In the genomic region with DNA sequence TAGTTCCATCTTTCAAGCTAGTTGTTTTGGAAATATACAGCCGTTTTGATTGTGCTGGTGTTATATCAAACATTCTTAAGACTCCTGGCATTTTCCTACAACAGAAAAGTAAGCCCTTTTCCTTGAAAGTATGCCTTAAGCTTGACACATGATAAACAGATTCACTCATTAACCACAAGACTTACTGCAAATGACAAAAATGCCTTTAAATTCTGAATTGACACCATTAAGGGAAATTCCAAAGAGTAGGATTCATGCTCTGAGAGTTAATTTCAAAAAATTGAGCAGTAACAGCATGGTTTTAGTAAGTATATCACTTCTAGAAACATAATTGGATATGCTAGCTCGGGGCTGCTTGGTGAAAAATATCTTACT, we compare ENCODE assay signal across 18 cellular contexts. TPM values are rescaled to one million over a fixed set of nuclear protein-coding genes. Genes with fewer than 3 reads are reported as not detected.
A peak's percentile ranks its signal among the peaks of the same experiment; 100 is the strongest.
DNase-seq lines count a peak whose midpoint lies in the region; ATAC-seq and TF ChIP-seq lines count a peak whose summit lies in the region.
"Had no signal": no experiment of that assay in that cellular context is flagged by ENCODE, and none has a peak within 500 bp of the region (broad histone marks: within the 10 kb centered on the region; RNA-seq: fewer than 3 reads in every experiment).

No MANE protein-coding gene starts in this region.

- H3K27me3 ChIP-seq in BJ (ENCODE audit: control insufficient read depth, insufficient read depth, low read length) = no peaks in the 10 kb centered on the region
- H3K27me3 ChIP-seq: BE2C, breast epithelium, neutrophil had no signal

- H3K36me3 Mint-ChIP-seq in T-helper 17 cell (ENCODE audit: low read depth) = no peaks in the 10 kb centered on the region
- H3K36me3 Mint-ChIP-seq: IgD-negative memory B cell, immature natural killer cell had no signal

- no peak for ATAC-seq in T-helper 17 cell
- ATAC-seq: left ventricle myocardium superior had no signal

- no peak overlapping the region for H3K4me3 Mint-ChIP-seq in T-helper 17 cell
- H3K4me3 Mint-ChIP-seq: IgD-negative memory B cell; immature natural killer cell; T-helper 1 cell treated with Interleukin-12 subunit alpha and Interleukin-12 subunit beta and Interleukin-4 antibody, amounts not matched to agents 30 μg/mL and 1 μg/mL, for 36 hours had no signal

- H3K36me3 ChIP-seq in BJ (ENCODE audit: control insufficient read depth, insufficient read depth, low read length) = no peaks in the 10 kb centered on the region; the same call in 1 of the 2 replicates
- H3K36me3 ChIP-seq: breast epithelium had no signal

- DNase-seq in BJ (ENCODE audit: low read depth) (peak; percentile 36), GM04503 (ENCODE audit: low read depth) (peak; percentile 70), T-helper 17 cell (no peak), iris pigment epithelial cell (ENCODE audit: low read depth) (peak; percentile 51), hepatic stellate cell (ENCODE audit: low spot score) (no peak), NCI-H1436 (lab: John Stamatoyannopoulos, UW) (no peak), NOMO-1 (lab: John Stamatoyannopoulos, UW; ENCODE audit: unreplicated experiment in 2 of 2) (no peak), epidermal melanocyte (ENCODE audit: insufficient read length, low spot score) (no peak)
- DNase-seq: BE2C; left ventricle myocardium superior; NCI-H1694; SHP77 treated with DMSO at 0.1 percent for 48 hours; stimulated activated CD4-positive, alpha-beta T cell treated with anti-CD3 and anti-CD28 coated beads, Interleukin-12 subunit alpha, Interleukin-12 subunit beta, amount 100 ng/mL, for 4 hours had no signal

- peaks cover 2% of the 10 kb centered on the region for H3K4me1 Mint-ChIP-seq in T-helper 17 cell
- H3K4me1 Mint-ChIP-seq: immature natural killer cell had no signal

- no peak for TF ChIP-seq CTCF in BJ (IDR thresholded peaks at IDR 0.05; ENCODE audit: insufficient read depth, low read depth, low read length)

- CTCF ChIA-PET in BJ (lab: Yijun Ruan, JAX) = interaction anchor here (0.7 to 4.2 kb wide), 23 partner anchors 8 to 206 kb away, joined by 3 to 67 read pairs (median 4); a partner anchor contains a TSS

- H3K27ac Mint-ChIP-seq in T-helper 17 cell = peak overlapping the region; percentile 4
- H3K27ac Mint-ChIP-seq: IgD-negative memory B cell; immature natural killer cell; T-helper 1 cell treated with Interleukin-12 subunit alpha and Interleukin-12 subunit beta and Interleukin-4 antibody, amounts not matched to agents 30 μg/mL and 1 μg/mL, for 36 hours had no signal

- H3K27me3 Mint-ChIP-seq in T-helper 17 cell = no peaks in the 10 kb centered on the region
- H3K27me3 Mint-ChIP-seq: IgD-negative memory B cell had no signal

- POLR2A ChIA-PET in BJ (lab: Charles Lee) = interaction anchor here (0.7 kb wide), 1 partner anchor 227 kb away, joined by 4 read pairs; no protein-coding TSS in a partner anchor

- no peaks in the 10 kb centered on the region for H3K9me3 ChIP-seq in T-helper 17 cell (ENCODE audit: control insufficient read depth, low read length, poor library complexity, severe bottlenecking)
- H3K9me3 ChIP-seq: BE2C, breast epithelium, neutrophil had no signal

- no peak overlapping the region for H3K4me3 ChIP-seq in BJ (ENCODE audit: low read depth, low read length)
- H3K4me3 ChIP-seq: breast epithelium had no signal

RNA-seq across cellular contexts. Expression of a gene that starts 8.5 kb away (rescaled TPM):
- polyA plus RNA-seq in BJ (2011; rRNA removed) = 20.8 and 27.7 TPM in 2 replicates
- 14.2 and 27.3 TPM in 2 replicates for polyA minus RNA-seq in BJ (2011; rRNA and poly(A)+ RNA removed)
- total RNA-seq in T-helper 17 cell = 10 to 100 TPM; 11.9 to 17.0 TPM

RNA-seq across cellular contexts. Expression of a gene that starts 49.5 kb away (rescaled TPM):
- 25.7 and 34.9 TPM in 2 replicates for polyA plus RNA-seq in BJ (2011; rRNA removed)
- 17.4 and 21.5 TPM in 2 replicates for polyA minus RNA-seq in BJ (2011; rRNA and poly(A)+ RNA removed)
- total RNA-seq in T-helper 17 cell = 1 to 10 TPM; 7.0 to 8.1 TPM

RNA-seq across cellular contexts. Expression of a gene that starts 58.4 kb away (rescaled TPM):
- 11.1 and 18.6 TPM in 2 replicates for polyA plus RNA-seq in BJ (2011; rRNA removed)
- 3.7 and 6.2 TPM in 2 replicates for polyA minus RNA-seq in BJ (2011; rRNA and poly(A)+ RNA removed)
- 100 to 1,000 TPM in 1 of 2 donors, 10 to 100 TPM in 1; 92.7 to 103 TPM for total RNA-seq in T-helper 17 cell

RNA-seq across cellular contexts. Expression of a gene that starts 58.5 kb away (rescaled TPM):
- 4.1 and 5.7 TPM in 2 replicates for polyA plus RNA-seq in BJ (2011; rRNA removed)
- polyA minus RNA-seq in BJ (2011; rRNA and poly(A)+ RNA removed) = 1.1 and 1.4 TPM in 2 replicates
- total RNA-seq in T-helper 17 cell = 10 to 100 TPM; 50.0 to 55.1 TPM

Comparison
In these comparisons a context has a peak if more than half of its experiments do, and no peak if none do; other contexts are left out.
1. DNase-seq: peak in BJ (single experiment), GM04503 (single experiment) and iris pigment epithelial cell (single experiment); none in T-helper 17 cell (0 of 3), hepatic stellate cell (single experiment), NCI-H1436 (single experiment), NOMO-1 (0 of 2) and epidermal melanocyte (single experiment).